ENCODE assay signal across 8 cellular contexts in the genomic region with DNA sequence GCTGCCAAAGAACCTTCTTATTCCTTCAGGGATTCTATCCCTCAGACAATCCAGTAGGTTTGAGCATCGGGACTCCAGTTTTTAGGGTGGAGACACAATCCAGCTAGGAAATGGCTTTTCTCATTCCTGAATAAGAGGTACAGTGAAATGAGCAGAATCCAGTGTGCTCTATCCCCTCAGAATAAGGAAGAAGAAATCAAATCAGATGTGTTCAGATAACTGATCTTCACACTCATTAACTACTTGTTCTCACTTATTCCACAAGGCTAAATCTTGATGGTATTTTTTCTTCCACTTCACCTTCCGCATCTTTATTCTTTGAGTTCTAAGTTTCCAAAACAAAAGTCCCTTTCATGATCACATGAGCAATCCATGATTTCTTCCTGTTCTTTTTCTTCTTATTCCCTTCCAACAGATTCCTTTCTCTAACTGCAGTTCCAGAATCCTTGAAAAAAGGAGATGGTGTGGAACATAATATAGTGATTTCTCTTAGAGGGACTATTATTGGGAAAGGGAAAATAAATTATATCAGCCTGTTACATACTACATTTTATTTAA. TPM values are rescaled to one million over a fixed set of nuclear protein-coding genes. Genes with fewer than 3 reads are reported as not detected.
A peak's percentile ranks its signal among the peaks of the same experiment; 100 is the strongest.
DNase-seq lines count a peak whose midpoint lies in the region; ATAC-seq and TF ChIP-seq lines count a peak whose summit lies in the region.

No MANE protein-coding gene starts in this region.

- peaks cover 18% of the 10 kb centered on the region for H3K27me3 Mint-ChIP-seq in activated naive CD4-positive, alpha-beta T cell treated with anti-CD3 and anti-CD28 coated beads, Interleukin-2, amount 10 ng/mL, durations not matched to agents 7 days and 5 days
- peaks cover 22% of the 10 kb centered on the region for H3K27me3 Mint-ChIP-seq in type B pancreatic cell

- CTCF ChIA-PET in activated naive CD4-positive, alpha-beta T cell treated with anti-CD3 and anti-CD28 coated beads, Interleukin-2, amount 10 ng/mL, durations not matched to agents 7 days and 5 days (lab: Charles Lee): interaction anchor here (0.6 kb wide), 1 partner anchor 18 kb away, joined by 3 read pairs; no protein-coding TSS in a partner anchor

- H3K4me3 ChIP-seq in adipocyte (ENCODE audit: low read length) (peak overlapping the region; percentile 87), left lung (peak overlapping the region; percentile 29 to 56)

- DNase-seq in activated naive CD4-positive, alpha-beta T cell treated with anti-CD3 and anti-CD28 coated beads, Interleukin-2, amount 10 ng/mL, durations not matched to agents 7 days and 5 days: no peak
- no peak for DNase-seq in activated naive CD4-positive, alpha-beta T cell (lab: John Stamatoyannopoulos, UW)
- no peak for DNase-seq in adipocyte (ENCODE audit: low read depth)
- DNase-seq in left lung: no peak
- DNase-seq in type B pancreatic cell (ENCODE audit: extremely low spot score, unreplicated experiment): no peak
- no peak for DNase-seq in SHP77 (lab: John Stamatoyannopoulos, UW)

- no peak overlapping the region for H3K27ac Mint-ChIP-seq in activated naive CD4-positive, alpha-beta T cell treated with anti-CD3 and anti-CD28 coated beads, Interleukin-2, amount 10 ng/mL, durations not matched to agents 7 days and 5 days
- H3K27ac Mint-ChIP-seq in type B pancreatic cell: no peak overlapping the region

- TF ChIP-seq CTCF in left lung (IDR thresholded peaks at IDR 0.05): no peak
- TF ChIP-seq CTCF in type B pancreatic cell (conservative IDR thresholded peaks at IDR 0.05): no peak

- peak overlapping the region; percentile 88 to 92 for H3K27ac ChIP-seq in left lung

- peaks cover 46% of the 10 kb centered on the region for H3K4me1 Mint-ChIP-seq in activated naive CD4-positive, alpha-beta T cell treated with anti-CD3 and anti-CD28 coated beads, Interleukin-2, amount 10 ng/mL, durations not matched to agents 7 days and 5 days
- peaks cover 13% of the 10 kb centered on the region for H3K4me1 Mint-ChIP-seq in type B pancreatic cell (ENCODE audit: unreplicated experiment)

- no peaks in the 10 kb centered on the region for H3K9me3 Mint-ChIP-seq in activated naive CD4-positive, alpha-beta T cell treated with anti-CD3 and anti-CD28 coated beads, Interleukin-2, amount 10 ng/mL, durations not matched to agents 7 days and 5 days
- H3K9me3 Mint-ChIP-seq in type B pancreatic cell: no peaks in the 10 kb centered on the region

- H3K27me3 ChIP-seq in adipocyte (replicated peaks; ENCODE audit: control insufficient read depth, insufficient read depth, low read length): no peaks in the 10 kb centered on the region
- H3K27me3 ChIP-seq in left lung: peaks cover 0 to 5% of the 10 kb centered on the region in 2 donors

- H3K4me1 ChIP-seq in adipocyte (ENCODE audit: control insufficient read depth, insufficient read depth, low read length) (peaks cover 16% of the 10 kb centered on the region), left lung (peaks cover 7 to 41% of the 10 kb centered on the region in 2 donors)

- H3K4me3 Mint-ChIP-seq in activated naive CD4-positive, alpha-beta T cell treated with anti-CD3 and anti-CD28 coated beads, Interleukin-2, amount 10 ng/mL, durations not matched to agents 7 days and 5 days: peak overlapping the region; percentile 77
- peak overlapping the region; percentile 42 for H3K4me3 Mint-ChIP-seq in type B pancreatic cell

- no peaks in the 10 kb centered on the region for H3K36me3 ChIP-seq in adipocyte (ENCODE audit: control insufficient read depth, insufficient read depth, low read length, severe bottlenecking)
- no peaks in the 10 kb centered on the region for H3K36me3 ChIP-seq in left lung

- ATAC-seq in left lung (no peak), HG03432 (IDR thresholded peaks at IDR 0.05; ENCODE audit: unreplicated experiment) (no peak), GM18498 (IDR thresholded peaks at IDR 0.05; ENCODE audit: unreplicated experiment) (no peak)

- H3K9me3 ChIP-seq in adipocyte (ENCODE audit: control insufficient read depth, low read length) (no peaks in the 10 kb centered on the region), left lung (no peaks in the 10 kb centered on the region)

- intact Hi-C loops in left lung (cut with DNase I): no loop called here

- H3K36me3 Mint-ChIP-seq in activated naive CD4-positive, alpha-beta T cell treated with anti-CD3 and anti-CD28 coated beads, Interleukin-2, amount 10 ng/mL, durations not matched to agents 7 days and 5 days: peaks cover 3% of the 10 kb centered on the region
- H3K36me3 Mint-ChIP-seq in type B pancreatic cell: peaks cover 4% of the 10 kb centered on the region

- H3K9ac ChIP-seq in adipocyte (ENCODE audit: low read length): peak overlapping the region; percentile 80

RNA-seq across cellular contexts. Expression of gene SYT11, which starts 1.7 kb away (rescaled TPM):
- 10 to 100 TPM; 11.4 to 12.0 TPM for total RNA-seq in left lung
- total RNA-seq in type B pancreatic cell (ENCODE audit: low replicate concordance): 0.74 and 2.3 TPM in 2 replicates

RNA-seq across cellular contexts. Expression of gene GON4L, which starts 4.0 kb away (rescaled TPM):
- total RNA-seq in left lung: 10 to 100 TPM; 41.8 to 53.1 TPM
- total RNA-seq in type B pancreatic cell (ENCODE audit: low replicate concordance): 48.0 and 59.3 TPM in 2 replicates

RNA-seq across cellular contexts. Expression of gene RIT1, which starts 50.1 kb away (rescaled TPM):
- total RNA-seq in left lung (10 to 100 TPM; 40.8 to 55.3 TPM), type B pancreatic cell (ENCODE audit: low replicate concordance) (35.3 and 45.4 TPM in 2 replicates)
